8 cellular contexts compared by ENCODE assay signal in the genomic region with DNA sequence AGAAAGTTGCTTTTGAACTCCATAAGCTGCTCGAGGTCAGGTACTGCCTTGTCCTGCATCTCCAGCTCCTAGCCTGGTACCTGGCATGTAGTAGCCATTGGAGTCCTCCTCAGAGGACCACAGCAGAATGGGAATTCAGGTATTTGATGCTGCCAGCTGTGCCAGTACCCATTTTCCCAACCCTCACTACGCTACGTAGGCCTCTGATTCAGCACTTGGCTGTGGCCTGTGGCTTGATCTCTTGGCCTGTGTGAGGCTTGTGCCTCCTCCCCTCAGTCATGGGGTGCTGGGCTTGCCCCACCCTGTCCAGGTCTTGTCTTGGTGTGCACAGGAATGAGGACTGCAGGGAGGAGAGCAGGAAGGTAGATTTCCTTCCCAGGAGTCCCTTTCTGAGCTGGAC. TPM values are rescaled to one million over a fixed set of nuclear protein-coding genes. Genes with fewer than 3 reads are reported as not detected.
A peak's percentile ranks its signal among the peaks of the same experiment; 100 is the strongest.
DNase-seq lines count a peak whose midpoint lies in the region; ATAC-seq and TF ChIP-seq lines count a peak whose summit lies in the region.

No MANE protein-coding gene starts in this region.

- peaks cover 7% of the 10 kb centered on the region for H3K4me1 ChIP-seq in thymus (ENCODE audit: control insufficient read depth, insufficient read depth, low read length)
- H3K4me1 ChIP-seq in uterus: peaks cover 0 to 4% of the 10 kb centered on the region in 2 donors

- H3K27ac Mint-ChIP-seq in T-helper 17 cell: peak overlapping the region; percentile 98

- H3K4me1 Mint-ChIP-seq in T-helper 17 cell: peaks cover 58% of the 10 kb centered on the region

- H3K4me3 Mint-ChIP-seq in T-helper 17 cell: peak overlapping the region; percentile 76

- H3K36me3 ChIP-seq in thymus (ENCODE audit: control insufficient read depth, insufficient read depth) (peaks cover 14% of the 10 kb centered on the region), uterus (no peaks in the 10 kb centered on the region)

- intact Hi-C loops in uterus (cut with DNase I; ENCODE audit: low total_unique reads): no loop called here

- no peak for TF ChIP-seq POLR2A in uterus (IDR thresholded peaks at IDR 0.05)

- WGBS in thymus: 33% methylated on average over 3 of the region's 3 CpGs

- DNase-seq in stimulated activated CD4-positive, alpha-beta T cell treated with anti-CD3 and anti-CD28 coated beads, Interleukin-1b, Interleukin-23, amount 100 ng/mL, for 48 hours: peak; percentile 29
- DNase-seq in stimulated activated CD4-positive, alpha-beta T cell treated with anti-CD3 and anti-CD28 coated beads, Interleukin-2, amount 100 ng/mL, for 48 hours: no peak
- DNase-seq in T-helper 17 cell (no peak), fibroblast of mammary gland (ENCODE audit: low read depth) (peak; percentile 75), NCI-H2171 (lab: John Stamatoyannopoulos, UW) (no peak), uterus (no peak)

- ATAC-seq in HG03066 (IDR thresholded peaks at IDR 0.05; ENCODE audit: low read depth, unreplicated experiment): peak; percentile 39
- peak; percentile 63 for ATAC-seq in T-helper 17 cell

- H3K27ac ChIP-seq in thymus (ENCODE audit: low read depth) (peak overlapping the region; percentile 77), uterus (no peak overlapping the region)

- H3K9me3 ChIP-seq in T-helper 17 cell (ENCODE audit: control insufficient read depth, low read length, poor library complexity, severe bottlenecking) (no peaks in the 10 kb centered on the region), thymus (ENCODE audit: control insufficient read depth) (no peaks in the 10 kb centered on the region), uterus (no peaks in the 10 kb centered on the region)

- no peak overlapping the region for H3K4me3 ChIP-seq in fibroblast of mammary gland (ENCODE audit: control insufficient read depth, low read depth, low read length)
- no peak overlapping the region for H3K4me3 ChIP-seq in thymus (ENCODE audit: low read length)
- H3K4me3 ChIP-seq in uterus: no peak overlapping the region

- TF ChIP-seq CTCF in fibroblast of mammary gland (conservative IDR thresholded peaks at IDR 0.05; ENCODE audit: control insufficient read depth, insufficient read depth, low read depth, low read length): no peak
- no peak for TF ChIP-seq CTCF in uterus (IDR thresholded peaks at IDR 0.05)

- H3K27me3 Mint-ChIP-seq in T-helper 17 cell: no peaks in the 10 kb centered on the region

- H3K36me3 Mint-ChIP-seq in T-helper 17 cell (ENCODE audit: low read depth): peaks cover 5% of the 10 kb centered on the region

- H3K27me3 ChIP-seq in thymus (ENCODE audit: control insufficient read depth, insufficient read depth): no peaks in the 10 kb centered on the region
- H3K27me3 ChIP-seq in uterus: no peaks in the 10 kb centered on the region

RNA-seq across cellular contexts. Expression of gene OTULIN, which starts 11.8 kb away (rescaled TPM):
- total RNA-seq in T-helper 17 cell: 10 to 100 TPM; 77.0 to 94.6 TPM
- 9.1 TPM for polyA plus RNA-seq in thymus
- 10 to 100 TPM in 2 of 4 donors, 1 to 10 TPM in 2; 5.0 to 30.1 (median 17.8) TPM for total RNA-seq in uterus

Comparison
In these comparisons a context has a peak if more than half of its experiments do, and no peak if none do; other contexts are left out.
1. DNase-seq: peak in stimulated activated CD4-positive, alpha-beta T cell treated with anti-CD3 and anti-CD28 coated beads, Interleukin-1b, Interleukin-23, amount 100 ng/mL, for 48 hours (single experiment) and fibroblast of mammary gland (single experiment); none in stimulated activated CD4-positive, alpha-beta T cell treated with anti-CD3 and anti-CD28 coated beads, Interleukin-2, amount 100 ng/mL, for 48 hours (0 of 2), T-helper 17 cell (0 of 3), NCI-H2171 (single experiment) and uterus (0 of 2).